ENCODE assay signal across 1 cellular context in genomic region chr12:63826002-63826585, GRCh38.
TF ChIP-seq lines count a peak whose summit lies in the region.

No MANE protein-coding gene starts in this region.

TF ChIP-seq in SK-N-SH, 30 proteins besides CTCF, POLR2A, EP300 and RAD21 (continued from another document):
- TF ChIP-seq NRF1 (IDR thresholded peaks at IDR 0.05; ENCODE audit: low read depth, low read length) (no peak), EZH2phosphoT487 (IDR thresholded peaks at IDR 0.05; ENCODE audit: borderline replicate concordance, low read depth) (no peak), GABPA (IDR thresholded peaks at IDR 0.05; ENCODE audit: low read depth) (no peak), MEF2A (IDR thresholded peaks at IDR 0.05; ENCODE audit: borderline replicate concordance, low read depth) (no peak)
